Comparison of ENCODE assay signal across 22 cellular contexts in the genomic region with DNA sequence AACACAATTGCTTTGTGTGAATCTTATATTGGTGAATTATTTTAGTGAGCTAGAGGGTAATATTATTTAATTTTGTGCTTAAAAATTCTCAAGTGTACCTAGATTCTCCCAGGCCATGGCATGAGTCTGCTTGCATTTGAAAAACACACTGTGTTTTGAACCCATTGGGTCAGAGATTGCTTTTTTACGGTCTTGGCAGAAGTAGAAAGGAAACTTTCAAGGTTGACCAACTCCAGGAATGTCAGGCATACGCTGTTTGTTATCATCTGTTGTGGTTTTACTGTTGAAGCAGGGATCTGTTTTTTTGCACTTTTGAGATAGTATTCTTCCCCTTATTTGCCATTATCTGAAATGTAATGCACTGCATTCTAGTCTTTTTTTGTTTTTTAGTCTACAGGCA.
A peak's percentile ranks its signal among the peaks of the same experiment; 100 is the strongest.
DNase-seq lines count a peak whose midpoint lies in the region; TF ChIP-seq lines count a peak whose summit lies in the region.
"Had no signal": no experiment of that assay in that cellular context is flagged by ENCODE, and none has a peak within 500 bp of the region (broad histone marks: within the 10 kb centered on the region; RNA-seq: fewer than 3 reads in every experiment).

No MANE protein-coding gene starts in this region.

- TF ChIP-seq EP300 in Ishikawa (IDR thresholded peaks at IDR 0.05; ENCODE audit: borderline replicate concordance), result no peak

- TF ChIP-seq RAD21 in Ishikawa (IDR thresholded peaks at IDR 0.05; ENCODE audit: low read depth), result 0 out of 2 replicates have a peak, but pooled peaks have one; percentile 1

- peak; percentile 25 for DNase-seq in A172 (ENCODE audit: low spot score)
- DNase-seq in amniotic epithelial cell (ENCODE audit: low read depth), result peak; percentile 1
- peak; percentile 91 for DNase-seq in kidney glomerular epithelial cell (lab: John Stamatoyannopoulos, UW)
- no peak for DNase-seq in mucosa of gallbladder (ENCODE audit: low spot score)
- no peak for DNase-seq in T-helper 9 cell
- no peak for DNase-seq in LoVo (ENCODE audit: low spot score)
- DNase-seq in SHP77 treated with DMSO at 0.1 percent for 48 hours (lab: John Stamatoyannopoulos, UW), result no peak
- DNase-seq: activated CD4-positive, alpha-beta memory T cell treated with anti-CD3 and anti-CD28 coated beads for 36 hours; activated CD8-positive, alpha-beta memory T cell treated with anti-CD3 and anti-CD28 coated beads, Interleukin-2, amount 50 U/mL, for 4 hours; activated naive CD4-positive, alpha-beta T cell treated with anti-CD3 and anti-CD28 coated beads for 36 hours; CD4-positive, alpha-beta T cell; EL; immature natural killer cell; midbrain; naive thymus-derived CD4-positive, alpha-beta T cell; NCI-H446 treated with DMSO at 0.1 percent for 48 hours; NCI-H774; sigmoid colon; stimulated activated CD4-positive, alpha-beta T cell treated with anti-CD3 and anti-CD28 coated beads, Interleukin-12 subunit alpha, Interleukin-12 subunit beta, amount 100 ng/mL, for 4 hours; stimulated activated CD4-positive, alpha-beta T cell treated with anti-CD3 and anti-CD28 coated beads, Interleukin-2, amount 100 ng/mL, for 48 hours; stomach had no signal

TF ChIP-seq in Ishikawa, 13 proteins besides CTCF, POLR2A, EP300 and RAD21:
- TF ChIP-seq YY1 (IDR thresholded peaks at IDR 0.05; ENCODE audit: low read depth) (no peak), MAX (IDR thresholded peaks at IDR 0.05) (no peak), CREB1 (IDR thresholded peaks at IDR 0.05; ENCODE audit: low read depth) (no peak), TAF1 (IDR thresholded peaks at IDR 0.05; ENCODE audit: low read depth) (no peak), NFIC (IDR thresholded peaks at IDR 0.05) (peak; percentile 84), TEAD4 (IDR thresholded peaks at IDR 0.05) (peak; percentile 84)
TF ChIP-seq in Ishikawa: peak in this region for 2.

Comparison
In these comparisons a context has a peak if more than half of its experiments do, and no peak if none do; other contexts are left out.
1. DNase-seq: peak in A172 (single experiment), amniotic epithelial cell (single experiment) and kidney glomerular epithelial cell (single experiment); none in mucosa of gallbladder (single experiment), T-helper 9 cell (single experiment), LoVo (single experiment) and SHP77 treated with DMSO at 0.1 percent for 48 hours (single experiment).